7 cellular contexts compared by ENCODE assay signal in genomic region chr2:178796079-178796677, GRCh38. TPM values are rescaled to one million over a fixed set of nuclear protein-coding genes. Genes with fewer than 3 reads are reported as not detected.
DNase-seq lines count a peak whose midpoint lies in the region; ATAC-seq, FAIRE-seq and TF ChIP-seq lines count a peak whose summit lies in the region.

No MANE protein-coding gene starts in this region.

- H3K9ac ChIP-seq in GM12878 (ENCODE audit: control insufficient read depth, insufficient read depth, low read length) = no peak overlapping the region

- H3K4me2 ChIP-seq in GM12878 (ENCODE audit: control insufficient read depth, insufficient read depth) = no peak overlapping the region

- 73% methylated on average over 2 of the region's 2 CpGs for WGBS in GM12878 (ENCODE audit: insufficient coverage, insufficient replicate concordance, low lambda C conversion rate, missing lambda C conversion rate)
- 96 to 98% methylated on average over 2 of the region's 2 CpGs for WGBS in lung, 2 donors

- peak; percentile 46; the same call in 1 of the 3 replicates for ATAC-seq in GM12878
- ATAC-seq in lung (ENCODE audit: insufficient read depth, low FRiP score) = no peak
- ATAC-seq in HG03565 (IDR thresholded peaks at IDR 0.05; ENCODE audit: unreplicated experiment) = no peak
- no peak for ATAC-seq in esophagus mucosa

- FAIRE-seq in GM12878 (lab: Jason Lieb, UNC) = peak; percentile 49

- POLR2A ChIA-PET in GM12878 (lab: Charles Lee) = interaction anchor here (0.7 kb wide), 1 partner anchor 135 kb away, joined by 3 read pairs; no protein-coding TSS in a partner anchor

- H3K9me3 ChIP-seq in GM12878 (replicated peaks; ENCODE audit: control insufficient read depth, insufficient read depth, low read length) = no peaks in the 10 kb centered on the region
- H3K9me3 ChIP-seq in lung (ENCODE audit: control insufficient read depth in 2 of 2, insufficient read depth in 1 of 2, low read length in 1 of 2) = no peaks in the 10 kb centered on the region

- TF ChIP-seq RAD21 in GM12878 (IDR thresholded peaks at IDR 0.05; ENCODE audit: insufficient read depth, low read depth, low read length) = peak; percentile 62

- no TSS peak for BruUV-seq in GM12878 (replicated peaks; lab: Mats Ljungman, UMichigan)

- RAD21 ChIA-PET in GM12878 (lab: Charles Lee; ENCODE audit: unreplicated experiment) = interaction anchor here (1.2 to 3.6 kb wide), 6 partner anchors 24 to 334 kb away, joined by 3 to 18 read pairs (median 5); no protein-coding TSS in a partner anchor

- no peak for TF ChIP-seq EP300 in GM12878 (IDR thresholded peaks at IDR 0.05; ENCODE audit: borderline replicate concordance in 1 of 2, control insufficient read depth in 1 of 2, low read depth in 2 of 2, low read length in 2 of 2)

- peak; percentile 12 for DNase-seq in GM10266 (ENCODE audit: extremely low spot score)
- DNase-seq in NCI-H1436 (lab: John Stamatoyannopoulos, UW) = peak; percentile 31
- no peak for DNase-seq in GM12878 (ENCODE audit: low read depth, low spot score)
- DNase-seq in lung (ENCODE audit: low spot score) = no peak
- DNase-seq in activated CD4-positive, alpha-beta T cell treated with anti-CD3 and anti-CD28 coated beads, Interleukin-2, amount 50 U/mL, for 4 hours = no peak

- in situ Hi-C loops in GM12878 (cut with MboI) = loop anchor here (10.0 kb wide), 1 partner anchor 339 kb away; no protein-coding TSS in a partner anchor

- H3K79me2 ChIP-seq in GM12878 (ENCODE audit: control insufficient read depth, insufficient read depth, low read length) = no peaks in the 10 kb centered on the region

- H3K4me1 ChIP-seq in GM12878 (ENCODE audit: control insufficient read depth, insufficient read depth, low read length) = no peaks in the 10 kb centered on the region
- no peaks in the 10 kb centered on the region for H3K4me1 ChIP-seq in lung (ENCODE audit: control insufficient read depth in 2 of 2, insufficient read depth in 2 of 2, low read length in 2 of 2)

- no peaks in the 10 kb centered on the region; a peak in 2 of 4 replicates for H3K36me3 ChIP-seq in GM12878 (ENCODE audit: control insufficient read depth in 2 of 2, insufficient read depth in 2 of 2, low read length in 1 of 2)
- H3K36me3 ChIP-seq in lung (ENCODE audit: control insufficient read depth in 2 of 2, insufficient read depth in 2 of 2, low read length in 2 of 2) = peaks cover 0 to 10% of the 10 kb centered on the region in 2 donors

- H3K27ac ChIP-seq in GM12878 (ENCODE audit: control insufficient read depth, insufficient read depth) (no peak overlapping the region), lung (ENCODE audit: low read depth in 1 of 2, low read length in 1 of 2) (no peak overlapping the region)

- H3K4me3 ChIP-seq in GM12878 (no peak overlapping the region), lung (no peak overlapping the region)

- SMC1A ChIA-PET in GM12878 (lab: Charles Lee; ENCODE audit: uncharacterized antibody, unreplicated experiment) = interaction anchor here (1.0 to 1.9 kb wide), 11 partner anchors 11 to 643 kb away, joined by 3 to 14 read pairs (median 5); partner anchors contain the start of gene TTN

- H4K20me1 ChIP-seq in GM12878 (ENCODE audit: control insufficient read depth, insufficient read depth) = no peaks in the 10 kb centered on the region

- TF ChIP-seq CTCF in GM10266 (IDR thresholded peaks at IDR 0.05; ENCODE audit: control insufficient read depth, insufficient read depth, low read depth, missing control alignments) (peak; percentile 45), GM12878 (IDR thresholded peaks at IDR 0.05 in 2 of 3, conservative IDR thresholded peaks at IDR 0.05 in 1 of 3; ENCODE audit: control insufficient read depth in 2 of 3, extremely low read depth in 1 of 3, insufficient read depth in 1 of 3, low read depth in 3 of 3, low read length in 3 of 3) (peak; percentile 29 to 57 (median 44); a peak in 3 of 6 replicates), lung (IDR thresholded peaks at IDR 0.05; ENCODE audit: control extremely low read depth, extremely low read depth) (peak; percentile 13)

- H2AFZ ChIP-seq in GM12878 (ENCODE audit: control insufficient read depth, low read depth, low read length) = no peak overlapping the region

- no peak for TF ChIP-seq POLR2A in GM12878 (IDR thresholded peaks at IDR 0.05; ENCODE audit: low read depth, low read length)

- CTCF ChIA-PET in GM12878 (lab: Yijun Ruan, JAX) = interaction anchor here (0.7 to 5.7 kb wide), 22 partner anchors 12 to 646 kb away, joined by 3 to 48 read pairs (median 6); no protein-coding TSS in a partner anchor

- H3K27me3 ChIP-seq in GM12878 (replicated peaks in 1 of 2; ENCODE audit: control insufficient read depth in 2 of 2, insufficient read depth in 2 of 2, low read length in 1 of 2) (no peaks in the 10 kb centered on the region), lung (ENCODE audit: control insufficient read depth, insufficient read depth) (no peaks in the 10 kb centered on the region)

- intact Hi-C loops in GM12878 (cut with micrococcal nuclease; ENCODE audit: unreplicated experiment) = loop anchor here (1.0 to 5.0 kb wide), 4 partner anchors 118 to 645 kb away; no protein-coding TSS in a partner anchor

TF ChIP-seq in GM12878, 131 proteins besides CTCF, POLR2A, EP300 and RAD21:
- peak; percentile 33; the same call in 1 of the 2 replicates for TF ChIP-seq ZNF384 (IDR thresholded peaks at IDR 0.05; ENCODE audit: borderline replicate concordance, low read depth, low read length)
- no peak for TF ChIP-seq ATF3 (IDR thresholded peaks at IDR 0.05; ENCODE audit: borderline replicate concordance, extremely low read depth, low read depth, low read length)
- TF ChIP-seq ETV6 (conservative IDR thresholded peaks at IDR 0.05 in 1 of 2, IDR thresholded peaks at IDR 0.05 in 1 of 2; ENCODE audit: borderline replicate concordance in 1 of 2, low read depth in 1 of 2) = no peak
- peak; percentile 55; the same call in 1 of the 2 replicates for TF ChIP-seq SMC3 (IDR thresholded peaks at IDR 0.05; ENCODE audit: borderline replicate concordance, low read length)

RNA-seq across cellular contexts. Expression of gene TTN, which starts 11.0 kb away (rescaled TPM):
- total RNA-seq in GM12878 (2013; cell fraction: nucleolus; rRNA removed) = 146 and 150 TPM in 2 replicates
- 5.0 and 6.6 TPM in 2 replicates for total RNA-seq in GM12878 (2014; rRNA removed)
- 8.2 and 9.5 TPM in 2 replicates for total RNA-seq in GM12878 (2014; rRNA removed; fragmentation: Illumina TruSeq; extraction: Trizol)
- 7.5 and 9.0 TPM in 2 replicates for total RNA-seq in GM12878 (2021)
- polyA plus RNA-seq in GM12878 (2011; ENCODE audit: low read depth) = 1.2 TPM
- 1.8 and 2.2 TPM in 2 replicates for polyA plus RNA-seq in GM12878 (2011; rRNA removed)
- 0.76 and 0.82 TPM in 2 replicates for polyA plus RNA-seq in GM12878 (2011; cell fraction: cytosol; rRNA removed)
- 14.9 and 15.2 TPM in 2 replicates for polyA plus RNA-seq in GM12878 (2011; cell fraction: nucleus; rRNA removed)
- 0.73 and 1.2 TPM in 2 replicates for polyA plus RNA-seq in GM12878 (2012)
- 1.6 and 4.9 TPM in 2 replicates for polyA plus RNA-seq in GM12878 (2014; fragmentation: Illumina TruSeq; extraction: Trizol)
- 1 to 10 TPM in 1 of 2 experiments, under 1 TPM in 1; 0.15 to 1.4 TPM for polyA plus RNA-seq in GM12878 (2014; fragmentation: Nextera tagmentation; extraction: Ambion mirVana)
- 1.3 and 2.9 TPM in 2 replicates for polyA plus RNA-seq in GM12878 (2014; rRNA removed)
- polyA plus RNA-seq in GM12878 (2016; fragmentation: Nextera tagmentation; extraction: Ambion mirVana) = 1 to 10 TPM; 1.7 to 3.8 TPM
- 76.5 and 87.9 TPM in 2 replicates for polyA minus RNA-seq in GM12878 (2011; rRNA and poly(A)+ RNA removed)
- 6.0 and 6.7 TPM in 2 replicates for polyA minus RNA-seq in GM12878 (2011; cell fraction: cytosol; rRNA and poly(A)+ RNA removed)
- 89.9 and 106 TPM in 2 replicates for polyA minus RNA-seq in GM12878 (2011; cell fraction: nucleus; rRNA and poly(A)+ RNA removed)
- 10 to 100 TPM; 28.2 to 47.4 TPM for total RNA-seq in lung
- 10 to 100 TPM in 1 of 2 donors, under 1 TPM in 1; 0.53 to 11.2 TPM for polyA plus RNA-seq in lung
- 1.5 TPM for total RNA-seq in esophagus mucosa

Comparison
In these comparisons a context has a peak if more than half of its experiments do, and no peak if none do; other contexts are left out.
1. DNase-seq: peak in GM10266 (single experiment) and NCI-H1436 (single experiment); none in GM12878 (single experiment), lung (single experiment) and activated CD4-positive, alpha-beta T cell treated with anti-CD3 and anti-CD28 coated beads, Interleukin-2, amount 50 U/mL, for 4 hours (0 of 2).
2. Peak in every context shown above with its lines, with median percentiles within 50 percentile points of each other: CTCF ChIP-seq.